ENCODE assay signal across 21 cellular contexts in genomic region chr19:45929247-45929646, GRCh38. TPM values are rescaled to one million over a fixed set of nuclear protein-coding genes. Genes with fewer than 3 reads are reported as not detected.
DNase-seq lines count a peak whose midpoint lies in the region; ATAC-seq, FAIRE-seq and TF ChIP-seq lines count a peak whose summit lies in the region.
"Had no signal": no experiment of that assay in that cellular context is flagged by ENCODE, and none has a peak within 500 bp of the region (broad histone marks: within the 10 kb centered on the region; RNA-seq: fewer than 3 reads in every experiment).

No MANE protein-coding gene starts in this region.

- TF ChIP-seq POLR2A in H1 (IDR thresholded peaks at IDR 0.05; ENCODE audit: control extremely low read depth in 1 of 2, low read depth in 2 of 2, low read length in 2 of 2): no peak

- H3K18ac ChIP-seq in H1 (ENCODE audit: extremely low read depth, low read length): no peak overlapping the region

- peaks cover 2% of the 10 kb centered on the region for H3K36me3 Mint-ChIP-seq in activated naive CD8-positive, alpha-beta T cell treated with anti-CD3 and anti-CD28 coated beads, Interleukin-2, amount 10 ng/mL, durations not matched to agents 7 days and 5 days
- H3K36me3 Mint-ChIP-seq in activated naive CD8-positive, alpha-beta T cell treated with anti-CD3 and anti-CD28 coated beads for 36 hours: no peaks in the 10 kb centered on the region
- H3K36me3 Mint-ChIP-seq in activated T-cell treated with anti-CD3 and anti-CD28 coated beads, Interleukin-2, amount 50 U/mL, for 4 hours (ENCODE audit: insufficient read depth): no peaks in the 10 kb centered on the region
- H3K36me3 Mint-ChIP-seq: CD4-positive, CD25-positive, alpha-beta regulatory T cell; CD8-positive, alpha-beta memory T cell had no signal

- H2BK15ac ChIP-seq in H1 (ENCODE audit: low read length): no peak overlapping the region

- no peak overlapping the region for H3K4me2 ChIP-seq in H1 (ENCODE audit: insufficient read depth in 1 of 2, low read depth in 2 of 2, low read length in 2 of 2)

- no peaks in the 10 kb centered on the region for H3K79me1 ChIP-seq in H1 (ENCODE audit: low read depth, low read length)

- no peak overlapping the region for H3K14ac ChIP-seq in H1 (ENCODE audit: insufficient read length)

- H2BK20ac ChIP-seq in H1 (ENCODE audit: low read length): no peak overlapping the region

- ATAC-seq in activated naive CD8-positive, alpha-beta T cell treated with anti-CD3 and anti-CD28 coated beads, Interleukin-2, amount 10 ng/mL, durations not matched to agents 7 days and 5 days (ENCODE audit: low read depth): no peak
- ATAC-seq in activated T-cell treated with anti-CD3 and anti-CD28 coated beads, Interleukin-2, amount 50 U/mL, for 4 hours: no peak
- ATAC-seq: HepG2 had no signal

- no peaks in the 10 kb centered on the region for H4K20me1 ChIP-seq in H1 (replicated peaks in 1 of 2; ENCODE audit: control insufficient read depth in 1 of 2, insufficient read depth in 2 of 2, low read length in 2 of 2)

- CTCF ChIA-PET in HEK293 (lab: Yijun Ruan, JAX): interaction anchor here (1.6 kb wide), 1 partner anchor 14 kb away, joined by 5 read pairs; no protein-coding TSS in a partner anchor
- CTCF ChIA-PET in H1 (lab: Charles Lee; ENCODE audit: partially characterized antibody): interaction anchor here (1.2 to 3.2 kb wide), 2 partner anchors 15 to 81 kb away, joined by 3 to 15 read pairs; partner anchors contain the start of gene NANOS2

- 70% methylated on average over 2 of the region's 2 CpGs; no CpG with 5 or more reads in 1 of the 2 experiments for WGBS in H1 (ENCODE audit: extremely low coverage in 1 of 2, insufficient coverage in 1 of 2, insufficient read length in 1 of 2, insufficient replicate concordance in 2 of 2, low coverage in 1 of 2, low lambda C conversion rate in 2 of 2, missing lambda C conversion rate in 1 of 2), 2 experiments

- H3K27me3 ChIP-seq in H1 (replicated peaks in 1 of 4; ENCODE audit: control insufficient read depth in 3 of 4, extremely low read depth in 1 of 4, insufficient read depth in 3 of 4, low read length in 3 of 4): peaks cover 1 to 18% (median 8%) of the 10 kb centered on the region in 4 experiments; a peak in 5 of 7 replicates
- H3K27me3 ChIP-seq: BE2C had no signal

- TF ChIP-seq CTCF in HEK293 (tag by site-specific recombination; IDR thresholded peaks at IDR 0.05) (no peak), H1 (IDR thresholded peaks at IDR 0.05; ENCODE audit: control extremely low read depth in 1 of 3, insufficient read depth in 1 of 3, low read depth in 1 of 3, low read length in 3 of 3) (no peak)

- H3K36me3 ChIP-seq in HEK293 (ENCODE audit: control insufficient read depth in 2 of 2, insufficient read depth in 1 of 2, low read length in 2 of 2): no peaks in the 10 kb centered on the region; a peak in 1 of 3 replicates
- H3K36me3 ChIP-seq in H1 (ENCODE audit: control insufficient read depth in 2 of 4, insufficient read depth in 4 of 4, low read length in 3 of 4): no peaks in the 10 kb centered on the region
- H3K36me3 ChIP-seq: BE2C had no signal

- H3K4me3 ChIP-seq in HEK293 (ENCODE audit: low read depth, low read length) (no peak overlapping the region), H1 (ENCODE audit: extremely low read depth in 1 of 4, insufficient read depth in 2 of 4, low read depth in 3 of 4, low read length in 4 of 4) (no peak overlapping the region)

- H3K4me3 Mint-ChIP-seq in activated naive CD8-positive, alpha-beta T cell treated with anti-CD3 and anti-CD28 coated beads, Interleukin-2, amount 10 ng/mL, durations not matched to agents 7 days and 5 days: peak overlapping the region; percentile 18
- no peak overlapping the region for H3K4me3 Mint-ChIP-seq in activated naive CD8-positive, alpha-beta T cell treated with anti-CD3 and anti-CD28 coated beads for 36 hours
- H3K4me3 Mint-ChIP-seq in activated T-cell treated with anti-CD3 and anti-CD28 coated beads, Interleukin-2, amount 50 U/mL, for 4 hours: no peak overlapping the region
- H3K4me3 Mint-ChIP-seq: CD4-positive, CD25-positive, alpha-beta regulatory T cell; CD8-positive, alpha-beta memory T cell; H9; IgD-negative memory B cell had no signal

- H3K4me1 ChIP-seq in HEK293 (ENCODE audit: control insufficient read depth, insufficient read depth, low read length): no peaks in the 10 kb centered on the region
- no peaks in the 10 kb centered on the region; a peak in 1 of 7 replicates for H3K4me1 ChIP-seq in H1 (replicated peaks in 1 of 4; ENCODE audit: control insufficient read depth in 3 of 4, insufficient read depth in 4 of 4, low read length in 3 of 4)

- H4K8ac ChIP-seq in H1 (ENCODE audit: extremely low read depth, insufficient read depth, low read length): peak overlapping the region; percentile 37; the same call in 1 of the 2 replicates

- no peak overlapping the region for H2BK120ac ChIP-seq in H1 (replicated peaks; ENCODE audit: low read depth, low read length)

- no peak for TF ChIP-seq EP300 in H1 (IDR thresholded peaks at IDR 0.05; ENCODE audit: borderline replicate concordance in 1 of 2, low read depth in 2 of 2, low read length in 2 of 2)

- no peak overlapping the region for H3K4ac ChIP-seq in H1 (replicated peaks; ENCODE audit: insufficient read length, low read depth, low read length)

- no peak overlapping the region for H2AK5ac ChIP-seq in H1 (ENCODE audit: low read depth, low read length)

- POLR2A ChIA-PET in activated naive CD8-positive, alpha-beta T cell treated with anti-CD3 and anti-CD28 coated beads, Interleukin-2, amount 10 ng/mL, durations not matched to agents 7 days and 5 days (lab: Charles Lee): no interaction called here
- POLR2A ChIA-PET in HEK293 (lab: Yijun Ruan, JAX) (interaction anchor here (0.6 kb wide), 1 partner anchor 104 kb away, joined by 5 read pairs; no protein-coding TSS in a partner anchor), H1 (lab: Charles Lee; ENCODE audit: partially characterized antibody) (interaction anchor here (0.6 to 0.9 kb wide), 2 partner anchors 12 to 493 kb away, joined by 3 to 4 read pairs; no protein-coding TSS in a partner anchor)

- peaks cover 37% of the 10 kb centered on the region for H3K27me3 Mint-ChIP-seq in activated naive CD8-positive, alpha-beta T cell treated with anti-CD3 and anti-CD28 coated beads, Interleukin-2, amount 10 ng/mL, durations not matched to agents 7 days and 5 days
- H3K27me3 Mint-ChIP-seq in activated naive CD8-positive, alpha-beta T cell treated with anti-CD3 and anti-CD28 coated beads for 36 hours: peaks cover 41% of the 10 kb centered on the region
- H3K27me3 Mint-ChIP-seq in activated T-cell treated with anti-CD3 and anti-CD28 coated beads, Interleukin-2, amount 50 U/mL, for 4 hours (ENCODE audit: low read depth): peaks cover 19% of the 10 kb centered on the region

- no peaks in the 10 kb centered on the region for H3K9me3 Mint-ChIP-seq in activated naive CD8-positive, alpha-beta T cell treated with anti-CD3 and anti-CD28 coated beads, Interleukin-2, amount 10 ng/mL, durations not matched to agents 7 days and 5 days
- no peaks in the 10 kb centered on the region for H3K9me3 Mint-ChIP-seq in activated naive CD8-positive, alpha-beta T cell treated with anti-CD3 and anti-CD28 coated beads for 36 hours
- no peaks in the 10 kb centered on the region for H3K9me3 Mint-ChIP-seq in activated T-cell treated with anti-CD3 and anti-CD28 coated beads, Interleukin-2, amount 50 U/mL, for 4 hours
- H3K9me3 Mint-ChIP-seq: CD4-positive, CD25-positive, alpha-beta regulatory T cell; CD8-positive, alpha-beta memory T cell; H9 had no signal

- no peak overlapping the region for H4K5ac ChIP-seq in H1 (ENCODE audit: insufficient read length, low read depth, low read length)

- no peak overlapping the region for H2BK12ac ChIP-seq in H1 (ENCODE audit: low read depth, low read length)

- no peak overlapping the region for H2BK5ac ChIP-seq in H1 (ENCODE audit: low read depth, low read length)

- TF ChIP-seq RAD21 in H1 (IDR thresholded peaks at IDR 0.05 in 1 of 2, conservative IDR thresholded peaks at IDR 0.05 in 1 of 2; ENCODE audit: low read depth in 2 of 2, low read length in 2 of 2): no peak

- H3K27ac Mint-ChIP-seq in activated naive CD8-positive, alpha-beta T cell treated with anti-CD3 and anti-CD28 coated beads, Interleukin-2, amount 10 ng/mL, durations not matched to agents 7 days and 5 days: peak overlapping the region; percentile 55
- H3K27ac Mint-ChIP-seq in activated naive CD8-positive, alpha-beta T cell treated with anti-CD3 and anti-CD28 coated beads for 36 hours: no peak overlapping the region
- H3K27ac Mint-ChIP-seq: CD8-positive, alpha-beta memory T cell; H9; IgD-negative memory B cell had no signal

- H3K23ac ChIP-seq in H1 (ENCODE audit: insufficient read length): no peak overlapping the region

- H2AFZ ChIP-seq in H1 (ENCODE audit: low read length): no peak overlapping the region

- H3K79me2 ChIP-seq in H1 (ENCODE audit: control insufficient read depth in 1 of 2, insufficient read depth in 2 of 2, low read length in 2 of 2): no peaks in the 10 kb centered on the region

- no peak overlapping the region for H3K56ac ChIP-seq in H1 (replicated peaks; ENCODE audit: insufficient read length, low read depth, low read length)

- H3K4me1 Mint-ChIP-seq in activated naive CD8-positive, alpha-beta T cell treated with anti-CD3 and anti-CD28 coated beads, Interleukin-2, amount 10 ng/mL, durations not matched to agents 7 days and 5 days: peaks cover 7% of the 10 kb centered on the region
- H3K4me1 Mint-ChIP-seq in activated naive CD8-positive, alpha-beta T cell treated with anti-CD3 and anti-CD28 coated beads for 36 hours: peaks cover 5% of the 10 kb centered on the region
- peaks cover 9% of the 10 kb centered on the region for H3K4me1 Mint-ChIP-seq in activated T-cell treated with anti-CD3 and anti-CD28 coated beads, Interleukin-2, amount 50 U/mL, for 4 hours (ENCODE audit: low read depth)

- FAIRE-seq in H1 (lab: Jason Lieb, UNC): no peak
- FAIRE-seq: A204.1, HepG2 had no signal

- DNase-seq in activated naive CD8-positive, alpha-beta T cell treated with anti-CD3 and anti-CD28 coated beads, Interleukin-2, amount 10 ng/mL, durations not matched to agents 7 days and 5 days: no peak
- no peak for DNase-seq in activated naive CD8-positive, alpha-beta T cell treated with anti-CD3 and anti-CD28 coated beads for 36 hours
- DNase-seq in H1 (ENCODE audit: low read depth in 1 of 2, low spot score in 2 of 2): no peak
- no peak for DNase-seq in RPMI8226
- DNase-seq in activated T-cell treated with anti-CD3 and anti-CD28 coated beads, Interleukin-2, amount 50 U/mL, for 4 hours: no peak
- DNase-seq: ACHN; BE2C; C1 segment of cervical spinal cord; CD4-positive, CD25-positive, alpha-beta regulatory T cell; CD8-positive, alpha-beta memory T cell; COR-L47; DMS 273 treated with DMSO at 0.1 percent for 48 hours; DMS53; GDM1; GOT3; H9 had no signal

- H3K9me3 ChIP-seq in HEK293 (ENCODE audit: control insufficient read depth, insufficient read depth, low read depth, low read length): no peaks in the 10 kb centered on the region
- H3K9me3 ChIP-seq in H1 (ENCODE audit: insufficient read depth in 2 of 2, low read depth in 1 of 2, low read length in 1 of 2): no peaks in the 10 kb centered on the region
- H3K9me3 ChIP-seq: BE2C had no signal

- no peak overlapping the region for H4K91ac ChIP-seq in H1 (replicated peaks; ENCODE audit: insufficient read length, low read length)

- H3K9ac ChIP-seq in H1 (replicated peaks in 1 of 4; ENCODE audit: extremely low read depth in 1 of 4, low read depth in 3 of 4, low read length in 3 of 4): no peak overlapping the region

- peaks cover 5% of the 10 kb centered on the region; the same call in 1 of the 2 replicates for H3K23me2 ChIP-seq in H1 (ENCODE audit: low read depth, low read length)

- no peak overlapping the region for H3K27ac ChIP-seq in HEK293 (ENCODE audit: extremely low read depth, low read depth, low read length)
- no peak overlapping the region for H3K27ac ChIP-seq in H1 (ENCODE audit: low read depth, low read length)

RNA-seq across cellular contexts. Expression of gene NANOS2, which starts 14.7 kb away (rescaled TPM):
- total RNA-seq in activated naive CD8-positive, alpha-beta T cell treated with anti-CD3 and anti-CD28 coated beads, Interleukin-2, amount 10 ng/mL, durations not matched to agents 7 days and 5 days: not detected
- total RNA-seq in activated naive CD8-positive, alpha-beta T cell treated with anti-CD3 and anti-CD28 coated beads for 36 hours: not detected
- not detected in 2 replicates for total RNA-seq in H1 (2021; fragmentation: NEBNext Ultra II Directional; extraction: Animal tissue kit (Norgen Biotek cat#: 25700))
- 0.20 and 0.24 TPM in 2 replicates for polyA plus RNA-seq in H1 (2011; rRNA removed)
- 0.09 TPM for polyA plus RNA-seq in H1 (2011; cell fraction: cytosol; rRNA removed)
- polyA plus RNA-seq in H1 (2011; cell fraction: nucleus; rRNA removed): 0.56 TPM
- 0.13 to 0.17 TPM in 2 of 4 replicates, not detected in the others for polyA plus RNA-seq in H1 (2012, experiment 1 of 2)
- polyA plus RNA-seq in H1 (2012, experiment 2 of 2): not detected
- 0.10 TPM for polyA plus RNA-seq in H1 (2013, experiment 1 of 2)
- polyA plus RNA-seq in H1 (2013, experiment 2 of 2): 0.06 TPM
- polyA minus RNA-seq in H1 (2011; rRNA and poly(A)+ RNA removed): not detected in 2 replicates
- polyA minus RNA-seq in H1 (2011; cell fraction: cytosol; rRNA and poly(A)+ RNA removed): not detected
- not detected for polyA minus RNA-seq in H1 (2011; cell fraction: nucleus; rRNA and poly(A)+ RNA removed)
- total RNA-seq in activated T-cell treated with anti-CD3 and anti-CD28 coated beads, Interleukin-2, amount 50 U/mL, for 4 hours: not detected
- total RNA-seq: CD4-positive, CD25-positive, alpha-beta regulatory T cell; CD8-positive, alpha-beta memory T cell; Daoy; H9; HepG2 had no signal
- polyA plus RNA-seq: CD4-positive, CD25-positive, alpha-beta regulatory T cell; CD8-positive, alpha-beta memory T cell; HepG2; IgD-negative memory B cell had no signal

RNA-seq across cellular contexts. Expression of gene MYPOP, which starts 26.8 kb away (rescaled TPM):
- 10 to 100 TPM; 12.0 to 12.5 TPM for total RNA-seq in activated naive CD8-positive, alpha-beta T cell treated with anti-CD3 and anti-CD28 coated beads, Interleukin-2, amount 10 ng/mL, durations not matched to agents 7 days and 5 days
- 1 to 10 TPM; 3.9 TPM for total RNA-seq in activated naive CD8-positive, alpha-beta T cell treated with anti-CD3 and anti-CD28 coated beads for 36 hours
- total RNA-seq in H1 (2021; fragmentation: NEBNext Ultra II Directional; extraction: Animal tissue kit (Norgen Biotek cat#: 25700)): 11.1 and 12.6 TPM in 2 replicates
- polyA plus RNA-seq in H1 (2011; rRNA removed): 3.2 and 5.8 TPM in 2 replicates
- 2.2 TPM for polyA plus RNA-seq in H1 (2011; cell fraction: cytosol; rRNA removed)
- polyA plus RNA-seq in H1 (2011; cell fraction: nucleus; rRNA removed): 6.4 TPM
- 7.3 to 9.2 TPM (median 8.6 TPM) in 4 replicates for polyA plus RNA-seq in H1 (2012, experiment 1 of 2)
- polyA plus RNA-seq in H1 (2012, experiment 2 of 2): 5.3 TPM
- polyA plus RNA-seq in H1 (2013, experiment 1 of 2): 10.5 TPM
- polyA plus RNA-seq in H1 (2013, experiment 2 of 2): 10.1 TPM
- 0.54 and 0.79 TPM in 2 replicates for polyA minus RNA-seq in H1 (2011; rRNA and poly(A)+ RNA removed)
- 2.7 TPM for polyA minus RNA-seq in H1 (2011; cell fraction: cytosol; rRNA and poly(A)+ RNA removed)
- polyA minus RNA-seq in H1 (2011; cell fraction: nucleus; rRNA and poly(A)+ RNA removed): 1.6 TPM
- total RNA-seq in activated T-cell treated with anti-CD3 and anti-CD28 coated beads, Interleukin-2, amount 50 U/mL, for 4 hours: 1 to 10 TPM; 4.8 to 5.5 (median 5.1) TPM

RNA-seq across cellular contexts. Expression of gene IRF2BP1, which starts 43.3 kb away (rescaled TPM):
- 10 to 100 TPM; 20.9 to 23.9 TPM for total RNA-seq in activated naive CD8-positive, alpha-beta T cell treated with anti-CD3 and anti-CD28 coated beads, Interleukin-2, amount 10 ng/mL, durations not matched to agents 7 days and 5 days
- total RNA-seq in activated naive CD8-positive, alpha-beta T cell treated with anti-CD3 and anti-CD28 coated beads for 36 hours: 10 to 100 TPM; 18.5 to 19.5 TPM
- 24.4 and 25.3 TPM in 2 replicates for total RNA-seq in H1 (2021; fragmentation: NEBNext Ultra II Directional; extraction: Animal tissue kit (Norgen Biotek cat#: 25700))
- polyA plus RNA-seq in H1 (2011; rRNA removed): 12.1 and 22.1 TPM in 2 replicates
- polyA plus RNA-seq in H1 (2011; cell fraction: cytosol; rRNA removed): 14.9 TPM
- 16.2 TPM for polyA plus RNA-seq in H1 (2011; cell fraction: nucleus; rRNA removed)
- 9.9 to 15.9 TPM (median 13.9 TPM) in 4 replicates for polyA plus RNA-seq in H1 (2012, experiment 1 of 2)
- polyA plus RNA-seq in H1 (2012, experiment 2 of 2): 14.7 TPM
- 9.6 TPM for polyA plus RNA-seq in H1 (2013, experiment 1 of 2)
- polyA plus RNA-seq in H1 (2013, experiment 2 of 2): 8.2 TPM
- polyA minus RNA-seq in H1 (2011; rRNA and poly(A)+ RNA removed): 4.6 and 5.9 TPM in 2 replicates
- polyA minus RNA-seq in H1 (2011; cell fraction: cytosol; rRNA and poly(A)+ RNA removed): 15.4 TPM
- polyA minus RNA-seq in H1 (2011; cell fraction: nucleus; rRNA and poly(A)+ RNA removed): 19.1 TPM
- total RNA-seq in activated T-cell treated with anti-CD3 and anti-CD28 coated beads, Interleukin-2, amount 50 U/mL, for 4 hours: 10 to 100 TPM; 21.8 to 24.5 (median 22.2) TPM

RNA-seq across cellular contexts. Expression of gene NOVA2, which starts 44.4 kb away (rescaled TPM):
- total RNA-seq in activated naive CD8-positive, alpha-beta T cell treated with anti-CD3 and anti-CD28 coated beads, Interleukin-2, amount 10 ng/mL, durations not matched to agents 7 days and 5 days: not detected
- not detected for total RNA-seq in activated naive CD8-positive, alpha-beta T cell treated with anti-CD3 and anti-CD28 coated beads for 36 hours
- total RNA-seq in H1 (2021; fragmentation: NEBNext Ultra II Directional; extraction: Animal tissue kit (Norgen Biotek cat#: 25700)): 22.7 and 24.6 TPM in 2 replicates
- polyA plus RNA-seq in H1 (2011; rRNA removed): 3.2 and 4.5 TPM in 2 replicates
- polyA plus RNA-seq in H1 (2011; cell fraction: cytosol; rRNA removed): 2.7 TPM
- polyA plus RNA-seq in H1 (2011; cell fraction: nucleus; rRNA removed): 4.4 TPM
- 11.1 to 12.7 TPM (median 11.8 TPM) in 4 replicates for polyA plus RNA-seq in H1 (2012, experiment 1 of 2)
- 10.4 TPM for polyA plus RNA-seq in H1 (2012, experiment 2 of 2)
- 8.0 TPM for polyA plus RNA-seq in H1 (2013, experiment 1 of 2)
- 7.7 TPM for polyA plus RNA-seq in H1 (2013, experiment 2 of 2)
- 6.2 and 7.1 TPM in 2 replicates for polyA minus RNA-seq in H1 (2011; rRNA and poly(A)+ RNA removed)
- polyA minus RNA-seq in H1 (2011; cell fraction: cytosol; rRNA and poly(A)+ RNA removed): 10.1 TPM
- 4.7 TPM for polyA minus RNA-seq in H1 (2011; cell fraction: nucleus; rRNA and poly(A)+ RNA removed)
- total RNA-seq in activated T-cell treated with anti-CD3 and anti-CD28 coated beads, Interleukin-2, amount 50 U/mL, for 4 hours: not detected
- total RNA-seq: CD4-positive, CD25-positive, alpha-beta regulatory T cell; CD8-positive, alpha-beta memory T cell; Daoy; HepG2 had no signal
- polyA plus RNA-seq: CD4-positive, CD25-positive, alpha-beta regulatory T cell; CD8-positive, alpha-beta memory T cell; HepG2; IgD-negative memory B cell had no signal
